Comparison of ENCODE assay signal across 26 cellular contexts in genomic region chr5:10808347-10809212, GRCh38. TPM values are rescaled to one million over a fixed set of nuclear protein-coding genes. Genes with fewer than 3 reads are reported as not detected.
DNase-seq lines count a peak whose midpoint lies in the region; ATAC-seq and TF ChIP-seq lines count a peak whose summit lies in the region.
"Had no signal": no experiment of that assay in that cellular context is flagged by ENCODE, and none has a peak within 500 bp of the region (broad histone marks: within the 10 kb centered on the region; RNA-seq: fewer than 3 reads in every experiment).

No MANE protein-coding gene starts in this region.

- peaks cover 12% of the 10 kb centered on the region for H3K27me3 Mint-ChIP-seq in nephron progenitor cell (ENCODE audit: low read depth, poor library complexity)

- in situ Hi-C loops in G401 (cut with HindIII; ENCODE audit: low sequenced_read_pairs): no loop called here

- H3K9me3 Mint-ChIP-seq in nephron progenitor cell: peaks cover 27% of the 10 kb centered on the region
- H3K9me3 Mint-ChIP-seq: CD8-positive, alpha-beta T cell; T-helper 1 cell treated with Interleukin-12 subunit alpha and Interleukin-12 subunit beta and Interleukin-4 antibody, amounts not matched to agents 30 μg/mL and 1 μg/mL, for 36 hours had no signal

- H3K36me3 Mint-ChIP-seq in nephron progenitor cell (ENCODE audit: low read depth): no peaks in the 10 kb centered on the region
- H3K36me3 Mint-ChIP-seq: CD8-positive, alpha-beta T cell had no signal

- no peak overlapping the region for H3K4me3 Mint-ChIP-seq in nephron progenitor cell
- H3K4me3 Mint-ChIP-seq: B cell; CD8-positive, alpha-beta T cell; HFFc6; T-helper 1 cell treated with Interleukin-12 subunit alpha and Interleukin-12 subunit beta and Interleukin-4 antibody, amounts not matched to agents 30 μg/mL and 1 μg/mL, for 36 hours had no signal

- no peak for TF ChIP-seq CTCF in nephron progenitor cell (IDR thresholded peaks at IDR 0.05)

- peak; percentile 14 for DNase-seq in G401 (ENCODE audit: low spot score)
- DNase-seq in NCI-H69 (lab: John Stamatoyannopoulos, UW): peak; percentile 27
- peak; percentile 8 for DNase-seq in cerebellum (ENCODE audit: low spot score)
- no peak for DNase-seq in nephron progenitor cell
- DNase-seq in stimulated activated CD4-positive, alpha-beta T cell treated with anti-CD3 and anti-CD28 coated beads, Interleukin-4, amount 100 ng/mL, for 1 hour: no peak
- DNase-seq in left lobe of liver (ENCODE audit: low spot score): no peak
- DNase-seq: Caco-2; CD8-positive, alpha-beta T cell; DMS79 treated with DMSO at 0.1 percent for 48 hours; GOT3; HFFc6; KBM-7; MV-4-11; NCI-H1105; NCI-H1436 treated with DMSO at 0.1 percent for 48 hours; NCI-H187 treated with DMSO at 0.1 percent for 48 hours; NCI-H2107; NCI-H2227 treated with DMSO at 0.1 percent for 48 hours; NCI-H510A; NCI-H774; SK-N-SH; SW 1271 had no signal

- H3K4me1 Mint-ChIP-seq in nephron progenitor cell: peaks cover 21% of the 10 kb centered on the region
- H3K4me1 Mint-ChIP-seq: B cell had no signal

- no peak for ATAC-seq in HG02938 (IDR thresholded peaks at IDR 0.05; ENCODE audit: unreplicated experiment)
- no peak for ATAC-seq in left lobe of liver
- ATAC-seq: CD8-positive, alpha-beta T cell; Panc1 had no signal

- H3K27ac Mint-ChIP-seq in nephron progenitor cell: peak overlapping the region; percentile 2
- H3K27ac Mint-ChIP-seq: B cell; CD8-positive, alpha-beta T cell; HFFc6; T-helper 1 cell treated with Interleukin-12 subunit alpha and Interleukin-12 subunit beta and Interleukin-4 antibody, amounts not matched to agents 30 μg/mL and 1 μg/mL, for 36 hours had no signal

RNA-seq across cellular contexts. Expression of gene DAP, which starts 47.5 kb away (rescaled TPM):
- total RNA-seq in G401 (2014; rRNA removed; shearing (Covaris generic)): 10.4 and 14.7 TPM in 2 replicates
- total RNA-seq in cerebellum: 17.4 TPM
- 129 TPM for total RNA-seq in left lobe of liver

Comparison
In these comparisons a context has a peak if more than half of its experiments do, and no peak if none do; other contexts are left out.
1. DNase-seq: peak in G401 (single experiment), NCI-H69 (single experiment) and cerebellum (single experiment); none in nephron progenitor cell (single experiment), stimulated activated CD4-positive, alpha-beta T cell treated with anti-CD3 and anti-CD28 coated beads, Interleukin-4, amount 100 ng/mL, for 1 hour (single experiment) and left lobe of liver (single experiment).